Comparison of ENCODE assay signal across 15 cellular contexts in genomic region chr10:3093996-3094395, GRCh38. TPM values are rescaled to one million over a fixed set of nuclear protein-coding genes. Genes with fewer than 3 reads are reported as not detected.
DNase-seq lines count a peak whose midpoint lies in the region; ATAC-seq, FAIRE-seq and TF ChIP-seq lines count a peak whose summit lies in the region.
"Had no signal": no experiment of that assay in that cellular context is flagged by ENCODE, and none has a peak within 500 bp of the region (broad histone marks: within the 10 kb centered on the region; RNA-seq: fewer than 3 reads in every experiment).

No MANE protein-coding gene starts in this region.

- no peaks in the 10 kb centered on the region for H3K9me3 ChIP-seq in lower lobe of right lung

- H3K27ac Mint-ChIP-seq in stimulated activated naive CD8-positive, alpha-beta T cell treated with anti-CD3 and anti-CD28 coated beads, Interleukin-15, Interleukin-2, amounts not matched to agents 100 ng/mL and 50 ng/mL, for 24 hours = peak overlapping the region; percentile 97
- peak overlapping the region; percentile 92 for H3K27ac Mint-ChIP-seq in activated naive CD8-positive, alpha-beta T cell
- H3K27ac Mint-ChIP-seq in memory B cell = peak overlapping the region; percentile 12

- H3K4me1 ChIP-seq in lower lobe of right lung = peaks cover 28% of the 10 kb centered on the region

- peak overlapping the region; percentile 59 for H3K4me3 Mint-ChIP-seq in stimulated activated naive CD8-positive, alpha-beta T cell treated with anti-CD3 and anti-CD28 coated beads, Interleukin-15, Interleukin-2, amounts not matched to agents 100 ng/mL and 50 ng/mL, for 24 hours
- peak overlapping the region; percentile 72 for H3K4me3 Mint-ChIP-seq in activated naive CD8-positive, alpha-beta T cell
- H3K4me3 Mint-ChIP-seq in memory B cell = no peak overlapping the region

- no peak overlapping the region for H3K27ac ChIP-seq in lower lobe of right lung

- H3K4me3 ChIP-seq in lower lobe of right lung = no peak overlapping the region

- TF ChIP-seq POLR2A in GM12892 (IDR thresholded peaks at IDR 0.05; ENCODE audit: low read depth, low read length) = no peak

- peaks cover 77% of the 10 kb centered on the region for H3K36me3 Mint-ChIP-seq in stimulated activated naive CD8-positive, alpha-beta T cell treated with anti-CD3 and anti-CD28 coated beads, Interleukin-15, Interleukin-2, amounts not matched to agents 100 ng/mL and 50 ng/mL, for 24 hours (ENCODE audit: low read depth)
- H3K36me3 Mint-ChIP-seq in activated naive CD8-positive, alpha-beta T cell = peaks cover 10% of the 10 kb centered on the region
- H3K36me3 Mint-ChIP-seq in memory B cell = peaks cover 14% of the 10 kb centered on the region

- H3K36me3 ChIP-seq in lower lobe of right lung = no peaks in the 10 kb centered on the region

- intact Hi-C loops in lower lobe of right lung (cut with DNase I) = no loop called here
- intact Hi-C loops in left colon (cut with DNase I, micrococcal nuclease) = no loop called here

- H3K4me1 Mint-ChIP-seq in stimulated activated naive CD8-positive, alpha-beta T cell treated with anti-CD3 and anti-CD28 coated beads, Interleukin-15, Interleukin-2, amounts not matched to agents 100 ng/mL and 50 ng/mL, for 24 hours (ENCODE audit: low read depth) = peaks cover 80% of the 10 kb centered on the region
- H3K4me1 Mint-ChIP-seq in activated naive CD8-positive, alpha-beta T cell (ENCODE audit: low read depth) = peaks cover 67% of the 10 kb centered on the region
- H3K4me1 Mint-ChIP-seq in memory B cell = peaks cover 10% of the 10 kb centered on the region

- no peaks in the 10 kb centered on the region for H3K27me3 Mint-ChIP-seq in stimulated activated naive CD8-positive, alpha-beta T cell treated with anti-CD3 and anti-CD28 coated beads, Interleukin-15, Interleukin-2, amounts not matched to agents 100 ng/mL and 50 ng/mL, for 24 hours
- no peaks in the 10 kb centered on the region for H3K27me3 Mint-ChIP-seq in activated naive CD8-positive, alpha-beta T cell
- H3K27me3 Mint-ChIP-seq in memory B cell = no peaks in the 10 kb centered on the region

- no peak for FAIRE-seq in GM12892 (lab: Jason Lieb, UNC)

- no peak for TF ChIP-seq CTCF in lower lobe of right lung (IDR thresholded peaks at IDR 0.05)

- H3K9me3 Mint-ChIP-seq in stimulated activated naive CD8-positive, alpha-beta T cell treated with anti-CD3 and anti-CD28 coated beads, Interleukin-15, Interleukin-2, amounts not matched to agents 100 ng/mL and 50 ng/mL, for 24 hours = no peaks in the 10 kb centered on the region
- H3K9me3 Mint-ChIP-seq in activated naive CD8-positive, alpha-beta T cell (ENCODE audit: low read depth) = no peaks in the 10 kb centered on the region
- H3K9me3 Mint-ChIP-seq in memory B cell = no peaks in the 10 kb centered on the region

- no peak for DNase-seq in stimulated activated naive CD8-positive, alpha-beta T cell treated with anti-CD3 and anti-CD28 coated beads, Interleukin-15, Interleukin-2, amounts not matched to agents 100 U/mL and 50 U/mL, for 24 hours
- no peak for DNase-seq in memory B cell (ENCODE audit: low spot score in 2 of 2)
- no peak for DNase-seq in lower lobe of right lung
- no peak for DNase-seq in left colon
- no peak for DNase-seq in GM12892 (ENCODE audit: insufficient read length)
- DNase-seq: C1 segment of cervical spinal cord; GF-D8; left ventricle myocardium superior; NCI-H1436 treated with DMSO at 0.1 percent for 48 hours; NCI-H774; occipital lobe; stimulated activated naive CD4-positive, alpha-beta T cell had no signal

- ATAC-seq in stimulated activated naive CD8-positive, alpha-beta T cell treated with anti-CD3 and anti-CD28 coated beads, Interleukin-15, Interleukin-2, amounts not matched to agents 100 U/mL and 50 U/mL, for 24 hours = no peak
- ATAC-seq in memory B cell (ENCODE audit: low read depth) (no peak), HG03469 (IDR thresholded peaks at IDR 0.05; ENCODE audit: unreplicated experiment) (no peak), lower lobe of right lung (no peak), left colon (no peak)

- no peaks in the 10 kb centered on the region for H3K27me3 ChIP-seq in lower lobe of right lung (ENCODE audit: low read depth)

RNA-seq across cellular contexts. Expression of gene PFKP, which starts 26.6 kb away (rescaled TPM):
- total RNA-seq in lower lobe of right lung (23.5 TPM), left colon (100 to 1,000 TPM; 104 to 116 TPM)
- polyA plus RNA-seq in GM12892 (2012; ENCODE audit: missing spikeins) = 162 TPM

Comparison
In these comparisons a context has a peak if more than half of its experiments do, and no peak if none do; other contexts are left out.
1. H3K27ac Mint-ChIP-seq: peak in every context shown above with its lines; median percentile 97 in stimulated activated naive CD8-positive, alpha-beta T cell treated with anti-CD3 and anti-CD28 coated beads, Interleukin-15, Interleukin-2, amounts not matched to agents 100 ng/mL and 50 ng/mL, for 24 hours; 92 in activated naive CD8-positive, alpha-beta T cell; 12 in memory B cell.